11 cellular contexts compared by ENCODE assay signal in genomic region chr6:45959534-45960195, GRCh38. TPM values are rescaled to one million over a fixed set of nuclear protein-coding genes. Genes with fewer than 3 reads are reported as not detected.
DNase-seq lines count a peak whose midpoint lies in the region; ATAC-seq and TF ChIP-seq lines count a peak whose summit lies in the region.
"Had no signal": no experiment of that assay in that cellular context is flagged by ENCODE, and none has a peak within 500 bp of the region (broad histone marks: within the 10 kb centered on the region; RNA-seq: fewer than 3 reads in every experiment).

No MANE protein-coding gene starts in this region.

- no peaks in the 10 kb centered on the region for H3K9me3 ChIP-seq in tibial artery

- no peak overlapping the region for H3K27ac ChIP-seq in tibial artery
- H3K27ac ChIP-seq: BLaER1 treated with 17β-estradiol and CSF1 and Interleukin-3, amounts not matched to agents 10 nM and 100 nM; SJSA1 had no signal

- no peaks in the 10 kb centered on the region for H3K4me1 ChIP-seq in tibial artery

- H3K27me3 ChIP-seq in tibial artery = peaks cover 0 to 3% of the 10 kb centered on the region in 2 donors
- H3K27me3 ChIP-seq: BLaER1 treated with 17β-estradiol and CSF1 and Interleukin-3, amounts not matched to agents 10 nM and 100 nM; SJSA1 had no signal

- no peaks in the 10 kb centered on the region for H3K36me3 ChIP-seq in tibial artery
- H3K36me3 ChIP-seq: BLaER1 treated with 17β-estradiol and CSF1 and Interleukin-3, amounts not matched to agents 10 nM and 100 nM; SJSA1 had no signal

- no peak overlapping the region for H3K4me3 ChIP-seq in AG10803 (ENCODE audit: low read length)
- H3K4me3 ChIP-seq in tibial artery = no peak overlapping the region
- H3K4me3 ChIP-seq: BLaER1 treated with 17β-estradiol and CSF1 and Interleukin-3, amounts not matched to agents 10 nM and 100 nM; SJSA1 had no signal

- DNase-seq in AG10803 (ENCODE audit: low read depth) = peak; percentile 45
- DNase-seq in NCI-H1092 treated with DMSO at 0.1 percent for 48 hours (lab: John Stamatoyannopoulos, UW) = peak; percentile 38
- DNase-seq in RKO (ENCODE audit: low spot score) = peak; percentile 9
- DNase-seq in iris pigment epithelial cell (ENCODE audit: low read depth) = peak; percentile 63
- no peak for DNase-seq in activated T-cell treated with anti-CD3 and anti-CD28 coated beads for 4 hours
- DNase-seq in mesenteric fat pad (ENCODE audit: low spot score) = no peak
- DNase-seq in tibial artery = no peak
- DNase-seq: H7 had no signal

- ATAC-seq in GM18517 (IDR thresholded peaks at IDR 0.05; ENCODE audit: unreplicated experiment) = no peak

- intact Hi-C loops in tibial artery (cut with DNase I; ENCODE audit: low total_unique reads) = no loop called here

- TF ChIP-seq CTCF in AG10803 (conservative IDR thresholded peaks at IDR 0.05; ENCODE audit: low read length) = no peak
- TF ChIP-seq CTCF in tibial artery (IDR thresholded peaks at IDR 0.05) = no peak

RNA-seq across cellular contexts. Expression of gene CLIC5, which starts 56.0 kb away (rescaled TPM):
- total RNA-seq in mesenteric fat pad = 8.2 TPM

Comparison
In these comparisons a context has a peak if more than half of its experiments do, and no peak if none do; other contexts are left out.
1. DNase-seq: peak in AG10803 (single experiment), NCI-H1092 treated with DMSO at 0.1 percent for 48 hours (single experiment), RKO (single experiment) and iris pigment epithelial cell (single experiment); none in activated T-cell treated with anti-CD3 and anti-CD28 coated beads for 4 hours (single experiment), mesenteric fat pad (single experiment) and tibial artery (0 of 2).